ENCODE assay signal across 29 cellular contexts in the genomic region with DNA sequence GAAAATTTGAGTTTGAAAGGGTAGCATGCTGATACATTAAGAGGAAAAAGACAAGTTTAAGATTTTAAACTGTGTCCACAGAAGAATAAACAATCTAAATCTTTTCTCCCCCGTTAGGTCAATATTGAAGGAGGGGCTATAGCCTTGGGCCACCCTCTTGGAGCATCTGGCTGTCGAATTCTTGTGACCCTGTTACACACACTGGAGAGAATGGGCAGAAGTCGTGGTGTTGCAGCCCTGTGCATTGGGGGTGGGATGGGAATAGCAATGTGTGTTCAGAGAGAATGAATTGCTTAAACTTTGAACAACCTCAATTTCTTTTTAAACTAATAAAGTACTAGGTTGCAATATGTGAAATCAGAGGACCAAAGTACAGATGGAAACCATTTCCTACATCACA. TPM values are rescaled to one million over a fixed set of nuclear protein-coding genes. Genes with fewer than 3 reads are reported as not detected.
A peak's percentile ranks its signal among the peaks of the same experiment; 100 is the strongest.
DNase-seq lines count a peak whose midpoint lies in the region; ATAC-seq and TF ChIP-seq lines count a peak whose summit lies in the region.
"Had no signal": no experiment of that assay in that cellular context is flagged by ENCODE, and none has a peak within 500 bp of the region (broad histone marks: within the 10 kb centered on the region; RNA-seq: fewer than 3 reads in every experiment).

No MANE protein-coding gene starts in this region.

- ATAC-seq in activated CD4-positive, CD25-positive, alpha-beta regulatory T cell treated with anti-CD3 and anti-CD28 coated beads, Interleukin-2, amount 50 U/mL, for 24 hours: no peak
- ATAC-seq: activated T-helper 17 cell treated with anti-CD3 and anti-CD28 coated beads, Interleukin-2, amount 50 U/mL, for 72 hours; gastrocnemius medialis; left cardiac atrium had no signal

- peaks cover 77% of the 10 kb centered on the region for H3K36me3 Mint-ChIP-seq in T-helper 2 cell treated with Interferon-gamma antibody and Interleukin-4, amounts not matched to agents 5 μg/mL and 100 μg/mL, for 36 hours (ENCODE audit: low read depth)
- peaks cover 47% of the 10 kb centered on the region for H3K36me3 Mint-ChIP-seq in neural progenitor cell

- H3K79me2 ChIP-seq in PC-9 (ENCODE audit: low read depth) (peaks cover 3% of the 10 kb centered on the region; the same call in 1 of the 2 replicates), neural progenitor cell (ENCODE audit: low read depth) (peaks cover 32% of the 10 kb centered on the region)

- no peak overlapping the region for H3K27ac ChIP-seq in PC-9
- H3K27ac ChIP-seq in colonic mucosa: peak overlapping the region; percentile 84
- peak overlapping the region; percentile 25 for H3K27ac ChIP-seq in neural progenitor cell
- H3K27ac ChIP-seq: gastrocnemius medialis, HL-60, SJSA1 had no signal

- intact Hi-C loops in PC-9 (cut with micrococcal nuclease; ENCODE audit: unreplicated experiment): no loop called here
- intact Hi-C loops in colonic mucosa (cut with DNase I): no loop called here

- no peaks in the 10 kb centered on the region for H3K27me3 Mint-ChIP-seq in T-helper 2 cell treated with Interferon-gamma antibody and Interleukin-4, amounts not matched to agents 5 μg/mL and 100 μg/mL, for 36 hours (ENCODE audit: low read depth)
- H3K27me3 Mint-ChIP-seq in neural progenitor cell (ENCODE audit: insufficient read depth, low read depth): peaks cover 4% of the 10 kb centered on the region
- H3K27me3 Mint-ChIP-seq: activated T-helper 17 cell treated with anti-CD3 and anti-CD28 coated beads, Interleukin-2, amount 50 U/mL, for 72 hours; CD4-positive, alpha-beta memory T cell; dendritic cell treated with granulocyte-macrophage colony-stimulating factor and Interleukin-4, amounts not matched to agents 40 ng/mL and 50 ng/mL, for 4 days; memory B cell had no signal

- H3F3A ChIP-seq in PC-9 (ENCODE audit: insufficient read depth, low read depth): peaks cover 54% of the 10 kb centered on the region
- peaks cover 74% of the 10 kb centered on the region for H3F3A ChIP-seq in neural progenitor cell (ENCODE audit: low read depth)

- CTCF ChIA-PET in PC-9 (lab: Charles Lee): no interaction called here

- peaks cover 29% of the 10 kb centered on the region for H4K20me1 ChIP-seq in PC-9 (ENCODE audit: insufficient read depth)
- H4K20me1 ChIP-seq in neural progenitor cell (ENCODE audit: low read depth): peaks cover 31% of the 10 kb centered on the region

- H3K4me3 ChIP-seq in PC-9: no peak overlapping the region
- no peak overlapping the region for H3K4me3 ChIP-seq in colonic mucosa
- no peak overlapping the region for H3K4me3 ChIP-seq in neural progenitor cell
- H3K4me3 ChIP-seq in BE2C (ENCODE audit: low read depth, low read length): no peak overlapping the region
- H3K4me3 ChIP-seq: gastrocnemius medialis, SJSA1 had no signal

- TSS peak; percentile 14 for BruUV-seq in PC-9 (replicated peaks; lab: Mats Ljungman, UMichigan)

- H2AFZ ChIP-seq in PC-9 (no peak overlapping the region), neural progenitor cell (replicated peaks) (no peak overlapping the region)

- TF ChIP-seq CTCF in PC-9 (conservative IDR thresholded peaks at IDR 0.05) (no peak), colonic mucosa (IDR thresholded peaks at IDR 0.05) (no peak), neural progenitor cell (IDR thresholded peaks at IDR 0.05) (no peak), BE2C (IDR thresholded peaks at IDR 0.05; ENCODE audit: low read depth, low read length) (no peak)

- no peaks in the 10 kb centered on the region for H3K27me3 ChIP-seq in PC-9 (ENCODE audit: insufficient read depth, low read depth)
- H3K27me3 ChIP-seq in colonic mucosa: no peaks in the 10 kb centered on the region
- H3K27me3 ChIP-seq in neural progenitor cell: no peaks in the 10 kb centered on the region
- no peaks in the 10 kb centered on the region; the same call in 1 of the 2 replicates for H3K27me3 ChIP-seq in BE2C
- H3K27me3 ChIP-seq: gastrocnemius medialis, SJSA1 had no signal

- H3K9me3 ChIP-seq in PC-9 (ENCODE audit: insufficient read depth, low read depth) (no peaks in the 10 kb centered on the region), colonic mucosa (no peaks in the 10 kb centered on the region), neural progenitor cell (ENCODE audit: low read depth) (no peaks in the 10 kb centered on the region), BE2C (no peaks in the 10 kb centered on the region)
- H3K9me3 ChIP-seq: gastrocnemius medialis, SJSA1 had no signal

- H3K36me3 ChIP-seq in PC-9 (ENCODE audit: low read depth) (peaks cover 38% of the 10 kb centered on the region), colonic mucosa (peaks cover 4% of the 10 kb centered on the region), neural progenitor cell (peaks cover 22% of the 10 kb centered on the region), BE2C (peaks cover 81% of the 10 kb centered on the region)

- H3K4me3 Mint-ChIP-seq in T-helper 2 cell treated with Interferon-gamma antibody and Interleukin-4, amounts not matched to agents 5 μg/mL and 100 μg/mL, for 36 hours: no peak overlapping the region
- no peak overlapping the region for H3K4me3 Mint-ChIP-seq in neural progenitor cell
- H3K4me3 Mint-ChIP-seq: activated T-helper 17 cell treated with anti-CD3 and anti-CD28 coated beads, Interleukin-2, amount 50 U/mL, for 72 hours; CD4-positive, alpha-beta memory T cell; dendritic cell treated with granulocyte-macrophage colony-stimulating factor and Interleukin-4, amounts not matched to agents 40 ng/mL and 50 ng/mL, for 4 days; memory B cell had no signal

- peak overlapping the region; percentile 7 for H3K27ac Mint-ChIP-seq in T-helper 2 cell treated with Interferon-gamma antibody and Interleukin-4, amounts not matched to agents 5 μg/mL and 100 μg/mL, for 36 hours
- H3K27ac Mint-ChIP-seq in neural progenitor cell: no peak overlapping the region
- H3K27ac Mint-ChIP-seq: activated T-helper 17 cell treated with anti-CD3 and anti-CD28 coated beads, Interleukin-2, amount 50 U/mL, for 72 hours; dendritic cell treated with granulocyte-macrophage colony-stimulating factor and Interleukin-4, amounts not matched to agents 40 ng/mL and 50 ng/mL, for 4 days; memory B cell had no signal

- no peaks in the 10 kb centered on the region for H3K9me2 ChIP-seq in PC-9 (ENCODE audit: insufficient read depth)

- H3K4me1 ChIP-seq in PC-9 (replicated peaks; ENCODE audit: insufficient read depth) (no peaks in the 10 kb centered on the region), colonic mucosa (no peaks in the 10 kb centered on the region), neural progenitor cell (no peaks in the 10 kb centered on the region), BE2C (no peaks in the 10 kb centered on the region)
- H3K4me1 ChIP-seq: gastrocnemius medialis, SJSA1 had no signal

- H3K4me2 ChIP-seq in PC-9 (no peak overlapping the region), neural progenitor cell (no peak overlapping the region)

- POLR2A ChIA-PET in PC-9 (lab: Charles Lee; ENCODE audit: unreplicated experiment): interaction anchor here (0.6 to 0.7 kb wide), 2 partner anchors 11 to 84 kb away, joined by 3 to 5 read pairs; a partner anchor contains a TSS

- peaks cover 20% of the 10 kb centered on the region for H3K4me1 Mint-ChIP-seq in T-helper 2 cell treated with Interferon-gamma antibody and Interleukin-4, amounts not matched to agents 5 μg/mL and 100 μg/mL, for 36 hours (ENCODE audit: low read depth)
- peaks cover 7% of the 10 kb centered on the region for H3K4me1 Mint-ChIP-seq in neural progenitor cell

- H3K9ac ChIP-seq in colonic mucosa (ENCODE audit: low read depth in 2 of 2, low read length in 2 of 2): no peak overlapping the region
- no peak overlapping the region for H3K9ac ChIP-seq in neural progenitor cell

- no peak for DNase-seq in T-helper 2 cell treated with Interferon-gamma antibody and Interleukin-4, amounts not matched to agents 5 μg/mL and 100 μg/mL, for 36 hours (ENCODE audit: low spot score)
- DNase-seq in T-helper 2 cell (no peak), PC-9 (no peak), colonic mucosa (no peak), neural progenitor cell (ENCODE audit: low spot score) (no peak), BE2C (no peak), SKM-1 (lab: John Stamatoyannopoulos, UW; ENCODE audit: unreplicated experiment) (no peak)
- DNase-seq: activated CD4-positive, alpha-beta T cell treated with anti-CD3 and anti-CD28 coated beads for 48 hours; activated naive CD4-positive, alpha-beta T cell treated with anti-CD3 and anti-CD28 coated beads, Interleukin-2, amount 50 U/mL, for 16 hours; caudate nucleus; CD4-positive, alpha-beta memory T cell; gastrocnemius medialis; Kasumi-1; left cardiac atrium; MV-4-11; NCI-H1694; NCI-H2171 treated with DMSO at 0.1 percent for 48 hours; NCI-H524 treated with DMSO at 0.1 percent for 48 hours; RPMI8226; stimulated activated naive CD4-positive, alpha-beta T cell treated with Interleukin-2 at 50 U/mL for 16 hours had no signal

- no peaks in the 10 kb centered on the region for H3K9me3 Mint-ChIP-seq in T-helper 2 cell treated with Interferon-gamma antibody and Interleukin-4, amounts not matched to agents 5 μg/mL and 100 μg/mL, for 36 hours
- no peaks in the 10 kb centered on the region for H3K9me3 Mint-ChIP-seq in neural progenitor cell
- H3K9me3 Mint-ChIP-seq: activated T-helper 17 cell treated with anti-CD3 and anti-CD28 coated beads, Interleukin-2, amount 50 U/mL, for 72 hours; CD4-positive, alpha-beta memory T cell; dendritic cell treated with granulocyte-macrophage colony-stimulating factor and Interleukin-4, amounts not matched to agents 40 ng/mL and 50 ng/mL, for 4 days; memory B cell had no signal

RNA-seq across cellular contexts. Expression of a gene that starts 10.9 kb away (rescaled TPM):
- 159 and 166 TPM in 2 replicates for total RNA-seq in PC-9 (2021)
- 100 to 1,000 TPM; 163 to 294 TPM for total RNA-seq in colonic mucosa
- total RNA-seq in neural progenitor cell (ENCODE audit: low replicate concordance): 264 and 334 TPM in 2 replicates
- 463 TPM for polyA plus RNA-seq in BE2C (2012; ENCODE audit: insufficient read depth, insufficient read length, low read depth)

RNA-seq across cellular contexts. Expression of a gene that starts 11.7 kb away (rescaled TPM):
- total RNA-seq in PC-9 (2021) (41.1 and 54.4 TPM in 2 replicates), colonic mucosa (100 to 1,000 TPM in 1 of 2 donors, 10 to 100 TPM in 1; 65.4 to 112 TPM), neural progenitor cell (ENCODE audit: low replicate concordance) (64.5 and 69.1 TPM in 2 replicates)
- polyA plus RNA-seq in BE2C (2012; ENCODE audit: insufficient read depth, insufficient read length, low read depth): 128 TPM

RNA-seq across cellular contexts. Expression of a gene that starts 16.7 kb away (rescaled TPM):
- total RNA-seq in PC-9 (2021) (48.5 and 71.0 TPM in 2 replicates), colonic mucosa (100 to 1,000 TPM in 1 of 2 donors, 10 to 100 TPM in 1; 59.8 to 126 TPM), neural progenitor cell (ENCODE audit: low replicate concordance) (92.5 and 101 TPM in 2 replicates)
- 12.2 TPM for polyA plus RNA-seq in BE2C (2012; ENCODE audit: insufficient read depth, insufficient read length, low read depth)

RNA-seq across cellular contexts. Expression of a gene that starts 21.5 kb away (rescaled TPM):
- 0.20 TPM in 1 of 2 replicates, not detected in the other for total RNA-seq in PC-9 (2021)
- under 1 TPM in 1 of 2 donors, not detected in 1; 0.72 TPM for total RNA-seq in colonic mucosa
- total RNA-seq in neural progenitor cell (ENCODE audit: low replicate concordance): 0.06 TPM in 1 of 2 replicates, not detected in the other
- 0.40 TPM for polyA plus RNA-seq in BE2C (2012; ENCODE audit: insufficient read depth, insufficient read length, low read depth)
- total RNA-seq: A172, gastrocnemius medialis, SJSA1, temporal lobe, urinary bladder had no signal

RNA-seq across cellular contexts. Expression of a gene that starts 51.2 kb away (rescaled TPM):
- 44.7 and 46.5 TPM in 2 replicates for total RNA-seq in PC-9 (2021)
- total RNA-seq in colonic mucosa: 10 to 100 TPM; 73.7 to 84.1 TPM
- 126 and 159 TPM in 2 replicates for total RNA-seq in neural progenitor cell (ENCODE audit: low replicate concordance)
- polyA plus RNA-seq in BE2C (2012; ENCODE audit: insufficient read depth, insufficient read length, low read depth): 96.2 TPM
